Comparison of ENCODE assay signal across 1 cellular context in the genomic region with DNA sequence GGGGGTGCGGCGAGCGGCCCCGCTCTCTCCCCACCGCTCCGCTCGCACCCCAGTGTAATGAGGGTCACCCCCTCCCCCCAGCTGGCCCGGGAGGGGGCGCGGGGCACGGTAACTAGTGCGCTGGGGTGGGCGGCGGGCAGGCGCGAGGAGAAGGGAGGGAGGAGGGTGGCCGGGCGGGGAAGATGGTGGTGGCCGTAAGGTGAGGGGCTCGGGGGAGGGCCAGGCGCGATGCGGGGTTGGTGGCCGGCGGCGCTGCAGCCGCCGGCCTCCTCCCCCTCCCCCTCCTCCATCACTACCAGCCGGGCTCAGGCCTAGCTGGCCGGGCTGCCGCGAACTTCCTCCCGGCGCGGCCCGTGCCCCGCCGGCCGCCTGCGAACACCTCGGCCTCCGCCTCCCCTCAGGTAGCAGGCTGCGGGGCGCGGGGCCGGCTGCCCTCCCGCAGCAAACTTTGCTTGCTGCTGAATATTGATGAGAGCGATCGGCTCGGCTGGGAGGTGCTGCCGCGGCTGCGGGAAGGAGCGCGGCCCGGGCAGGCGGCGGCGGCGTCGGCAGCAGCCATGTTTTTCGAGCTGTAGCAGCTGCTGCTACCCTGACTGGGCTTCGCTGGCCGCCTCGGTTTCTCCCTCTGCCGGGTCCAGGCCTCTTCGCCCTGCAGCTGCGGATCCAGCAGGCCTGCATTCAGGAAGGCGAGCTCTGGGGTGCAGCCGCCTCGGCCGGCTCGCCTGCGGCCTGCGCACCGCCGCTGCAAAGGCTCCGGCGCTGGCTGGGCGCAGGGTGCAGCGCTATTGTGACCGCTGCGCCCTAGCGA.
TF ChIP-seq lines count a peak whose summit lies in the region.

No MANE protein-coding gene starts in this region.

TF ChIP-seq in K562, 482 proteins besides CTCF, POLR2A, EP300 and RAD21 (continued from another document and continues in another):
- TF ChIP-seq ZNF507 (tag; conservative IDR thresholded peaks at IDR 0.05) (no peak), DMBX1 (CRISPR knock-in tag; IDR thresholded peaks at IDR 0.05; ENCODE audit: borderline replicate concordance) (no peak), KAT7 (CRISPR knock-in tag; IDR thresholded peaks at IDR 0.05; ENCODE audit: borderline replicate concordance) (0 out of 2 replicates have a peak, but pooled peaks have one; percentile 11), ZNF644 (tag; IDR thresholded peaks at IDR 0.05; ENCODE audit: low read depth) (no peak; the same call in 1 of the 2 replicates), SREBF2 (CRISPR knock-in tag; IDR thresholded peaks at IDR 0.05) (no peak), HNRNPUL1 (IDR thresholded peaks at IDR 0.05; ENCODE audit: low read length) (no peak), FIP1L1 (IDR thresholded peaks at IDR 0.05; ENCODE audit: low read depth, low read length, poor library complexity, severe bottlenecking) (peak; percentile 43), PYGO2 (tag; IDR thresholded peaks at IDR 0.05) (no peak), NR1H2 (CRISPR knock-in tag; IDR thresholded peaks at IDR 0.05) (no peak), MXI1 (IDR thresholded peaks at IDR 0.05; ENCODE audit: low read depth, low read length) (no peak), SLC30A9 (CRISPR knock-in tag; IDR thresholded peaks at IDR 0.05) (no peak), KLF6 (CRISPR knock-in tag; IDR thresholded peaks at IDR 0.05; ENCODE audit: borderline replicate concordance) (no peak), TRIM28 (IDR thresholded peaks at IDR 0.05) (no peak), PBX2 (CRISPR knock-in tag; IDR thresholded peaks at IDR 0.05; ENCODE audit: low read depth) (no peak), PBX2 (tag; conservative IDR thresholded peaks at IDR 0.05; ENCODE audit: low read depth) (no peak), LCOR (CRISPR knock-in tag; IDR thresholded peaks at IDR 0.05) (no peak), SMAD3 (CRISPR knock-in tag; conservative IDR thresholded peaks at IDR 0.05) (no peak), SMARCE1 (IDR thresholded peaks at IDR 0.05) (no peak), IRF1 (CRISPR knock-in tag; IDR thresholded peaks at IDR 0.05; ENCODE audit: borderline replicate concordance) (no peak), XRCC3 (IDR thresholded peaks at IDR 0.05) (no peak), ZNF212 (CRISPR knock-in tag; IDR thresholded peaks at IDR 0.05) (no peak), JUNB (CRISPR knock-in tag; conservative IDR thresholded peaks at IDR 0.05) (no peak), SMARCB1 (IDR thresholded peaks at IDR 0.05; ENCODE audit: insufficient read length, low read depth) (no peak), TFAM (CRISPR knock-in tag; conservative IDR thresholded peaks at IDR 0.05) (no peak), RFX1 (IDR thresholded peaks at IDR 0.05) (no peak), TFE3 (CRISPR knock-in tag; IDR thresholded peaks at IDR 0.05) (no peak)
- TF ChIP-seq, protein P1, sequence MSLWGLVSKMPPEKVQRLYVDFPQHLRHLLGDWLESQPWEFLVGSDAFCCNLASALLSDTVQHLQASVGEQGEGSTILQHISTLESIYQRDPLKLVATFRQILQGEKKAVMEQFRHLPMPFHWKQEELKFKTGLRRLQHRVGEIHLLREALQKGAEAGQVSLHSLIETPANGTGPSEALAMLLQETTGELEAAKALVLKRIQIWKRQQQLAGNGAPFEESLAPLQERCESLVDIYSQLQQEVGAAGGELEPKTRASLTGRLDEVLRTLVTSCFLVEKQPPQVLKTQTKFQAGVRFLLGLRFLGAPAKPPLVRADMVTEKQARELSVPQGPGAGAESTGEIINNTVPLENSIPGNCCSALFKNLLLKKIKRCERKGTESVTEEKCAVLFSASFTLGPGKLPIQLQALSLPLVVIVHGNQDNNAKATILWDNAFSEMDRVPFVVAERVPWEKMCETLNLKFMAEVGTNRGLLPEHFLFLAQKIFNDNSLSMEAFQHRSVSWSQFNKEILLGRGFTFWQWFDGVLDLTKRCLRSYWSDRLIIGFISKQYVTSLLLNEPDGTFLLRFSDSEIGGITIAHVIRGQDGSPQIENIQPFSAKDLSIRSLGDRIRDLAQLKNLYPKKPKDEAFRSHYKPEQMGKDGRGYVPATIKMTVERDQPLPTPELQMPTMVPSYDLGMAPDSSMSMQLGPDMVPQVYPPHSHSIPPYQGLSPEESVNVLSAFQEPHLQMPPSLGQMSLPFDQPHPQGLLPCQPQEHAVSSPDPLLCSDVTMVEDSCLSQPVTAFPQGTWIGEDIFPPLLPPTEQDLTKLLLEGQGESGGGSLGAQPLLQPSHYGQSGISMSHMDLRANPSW (CRISPR knock-in tag; IDR thresholded peaks at IDR 0.05) = no peak
- TF ChIP-seq, protein P2, sequence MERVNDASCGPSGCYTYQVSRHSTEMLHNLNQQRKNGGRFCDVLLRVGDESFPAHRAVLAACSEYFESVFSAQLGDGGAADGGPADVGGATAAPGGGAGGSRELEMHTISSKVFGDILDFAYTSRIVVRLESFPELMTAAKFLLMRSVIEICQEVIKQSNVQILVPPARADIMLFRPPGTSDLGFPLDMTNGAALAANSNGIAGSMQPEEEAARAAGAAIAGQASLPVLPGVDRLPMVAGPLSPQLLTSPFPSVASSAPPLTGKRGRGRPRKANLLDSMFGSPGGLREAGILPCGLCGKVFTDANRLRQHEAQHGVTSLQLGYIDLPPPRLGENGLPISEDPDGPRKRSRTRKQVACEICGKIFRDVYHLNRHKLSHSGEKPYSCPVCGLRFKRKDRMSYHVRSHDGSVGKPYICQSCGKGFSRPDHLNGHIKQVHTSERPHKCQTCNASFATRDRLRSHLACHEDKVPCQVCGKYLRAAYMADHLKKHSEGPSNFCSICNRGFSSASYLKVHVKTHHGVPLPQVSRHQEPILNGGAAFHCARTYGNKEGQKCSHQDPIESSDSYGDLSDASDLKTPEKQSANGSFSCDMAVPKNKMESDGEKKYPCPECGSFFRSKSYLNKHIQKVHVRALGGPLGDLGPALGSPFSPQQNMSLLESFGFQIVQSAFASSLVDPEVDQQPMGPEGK (CRISPR knock-in tag; IDR thresholded peaks at IDR 0.05; ENCODE audit: borderline replicate concordance) = no peak
- TF ChIP-seq, protein P3, sequence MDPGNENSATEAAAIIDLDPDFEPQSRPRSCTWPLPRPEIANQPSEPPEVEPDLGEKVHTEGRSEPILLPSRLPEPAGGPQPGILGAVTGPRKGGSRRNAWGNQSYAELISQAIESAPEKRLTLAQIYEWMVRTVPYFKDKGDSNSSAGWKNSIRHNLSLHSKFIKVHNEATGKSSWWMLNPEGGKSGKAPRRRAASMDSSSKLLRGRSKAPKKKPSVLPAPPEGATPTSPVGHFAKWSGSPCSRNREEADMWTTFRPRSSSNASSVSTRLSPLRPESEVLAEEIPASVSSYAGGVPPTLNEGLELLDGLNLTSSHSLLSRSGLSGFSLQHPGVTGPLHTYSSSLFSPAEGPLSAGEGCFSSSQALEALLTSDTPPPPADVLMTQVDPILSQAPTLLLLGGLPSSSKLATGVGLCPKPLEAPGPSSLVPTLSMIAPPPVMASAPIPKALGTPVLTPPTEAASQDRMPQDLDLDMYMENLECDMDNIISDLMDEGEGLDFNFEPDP (CRISPR knock-in tag; IDR thresholded peaks at IDR 0.05) = no peak
- TF ChIP-seq, protein P4, sequence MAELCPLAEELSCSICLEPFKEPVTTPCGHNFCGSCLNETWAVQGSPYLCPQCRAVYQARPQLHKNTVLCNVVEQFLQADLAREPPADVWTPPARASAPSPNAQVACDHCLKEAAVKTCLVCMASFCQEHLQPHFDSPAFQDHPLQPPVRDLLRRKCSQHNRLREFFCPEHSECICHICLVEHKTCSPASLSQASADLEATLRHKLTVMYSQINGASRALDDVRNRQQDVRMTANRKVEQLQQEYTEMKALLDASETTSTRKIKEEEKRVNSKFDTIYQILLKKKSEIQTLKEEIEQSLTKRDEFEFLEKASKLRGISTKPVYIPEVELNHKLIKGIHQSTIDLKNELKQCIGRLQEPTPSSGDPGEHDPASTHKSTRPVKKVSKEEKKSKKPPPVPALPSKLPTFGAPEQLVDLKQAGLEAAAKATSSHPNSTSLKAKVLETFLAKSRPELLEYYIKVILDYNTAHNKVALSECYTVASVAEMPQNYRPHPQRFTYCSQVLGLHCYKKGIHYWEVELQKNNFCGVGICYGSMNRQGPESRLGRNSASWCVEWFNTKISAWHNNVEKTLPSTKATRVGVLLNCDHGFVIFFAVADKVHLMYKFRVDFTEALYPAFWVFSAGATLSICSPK (IDR thresholded peaks at IDR 0.05; ENCODE audit: borderline replicate concordance) = no peak
- TF ChIP-seq, protein P5, sequence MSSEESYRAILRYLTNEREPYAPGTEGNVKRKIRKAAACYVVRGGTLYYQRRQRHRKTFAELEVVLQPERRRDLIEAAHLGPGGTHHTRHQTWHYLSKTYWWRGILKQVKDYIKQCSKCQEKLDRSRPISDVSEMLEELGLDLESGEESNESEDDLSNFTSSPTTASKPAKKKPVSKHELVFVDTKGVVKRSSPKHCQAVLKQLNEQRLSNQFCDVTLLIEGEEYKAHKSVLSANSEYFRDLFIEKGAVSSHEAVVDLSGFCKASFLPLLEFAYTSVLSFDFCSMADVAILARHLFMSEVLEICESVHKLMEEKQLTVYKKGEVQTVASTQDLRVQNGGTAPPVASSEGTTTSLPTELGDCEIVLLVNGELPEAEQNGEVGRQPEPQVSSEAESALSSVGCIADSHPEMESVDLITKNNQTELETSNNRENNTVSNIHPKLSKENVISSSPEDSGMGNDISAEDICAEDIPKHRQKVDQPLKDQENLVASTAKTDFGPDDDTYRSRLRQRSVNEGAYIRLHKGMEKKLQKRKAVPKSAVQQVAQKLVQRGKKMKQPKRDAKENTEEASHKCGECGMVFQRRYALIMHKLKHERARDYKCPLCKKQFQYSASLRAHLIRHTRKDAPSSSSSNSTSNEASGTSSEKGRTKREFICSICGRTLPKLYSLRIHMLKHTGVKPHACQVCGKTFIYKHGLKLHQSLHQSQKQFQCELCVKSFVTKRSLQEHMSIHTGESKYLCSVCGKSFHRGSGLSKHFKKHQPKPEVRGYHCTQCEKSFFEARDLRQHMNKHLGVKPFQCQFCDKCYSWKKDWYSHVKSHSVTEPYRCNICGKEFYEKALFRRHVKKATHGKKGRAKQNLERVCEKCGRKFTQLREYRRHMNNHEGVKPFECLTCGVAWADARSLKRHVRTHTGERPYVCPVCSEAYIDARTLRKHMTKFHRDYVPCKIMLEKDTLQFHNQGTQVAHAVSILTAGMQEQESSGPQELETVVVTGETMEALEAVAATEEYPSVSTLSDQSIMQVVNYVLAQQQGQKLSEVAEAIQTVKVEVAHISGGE (CRISPR knock-in tag; IDR thresholded peaks at IDR 0.05) = 0 out of 6 replicates have a peak, but pooled peaks of 1 of the 3 experiments have one; percentile 50
- TF ChIP-seq, protein P6, sequence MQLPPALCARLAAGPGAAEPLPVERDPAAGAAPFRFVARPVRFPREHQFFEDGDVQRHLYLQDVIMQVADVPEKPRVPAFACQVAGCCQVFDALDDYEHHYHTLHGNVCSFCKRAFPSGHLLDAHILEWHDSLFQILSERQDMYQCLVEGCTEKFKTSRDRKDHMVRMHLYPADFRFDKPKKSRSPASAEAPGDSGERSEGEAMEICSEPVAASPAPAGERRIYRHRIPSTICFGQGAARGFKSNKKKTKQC (CRISPR knock-in tag; IDR thresholded peaks at IDR 0.05) = no peak
- TF ChIP-seq, protein P7, sequence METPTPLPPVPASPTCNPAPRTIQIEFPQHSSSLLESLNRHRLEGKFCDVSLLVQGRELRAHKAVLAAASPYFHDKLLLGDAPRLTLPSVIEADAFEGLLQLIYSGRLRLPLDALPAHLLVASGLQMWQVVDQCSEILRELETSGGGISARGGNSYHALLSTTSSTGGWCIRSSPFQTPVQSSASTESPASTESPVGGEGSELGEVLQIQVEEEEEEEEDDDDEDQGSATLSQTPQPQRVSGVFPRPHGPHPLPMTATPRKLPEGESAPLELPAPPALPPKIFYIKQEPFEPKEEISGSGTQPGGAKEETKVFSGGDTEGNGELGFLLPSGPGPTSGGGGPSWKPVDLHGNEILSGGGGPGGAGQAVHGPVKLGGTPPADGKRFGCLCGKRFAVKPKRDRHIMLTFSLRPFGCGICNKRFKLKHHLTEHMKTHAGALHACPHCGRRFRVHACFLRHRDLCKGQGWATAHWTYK (CRISPR knock-in tag; IDR thresholded peaks at IDR 0.05) = peak; percentile 80; the same call in 1 of the 2 replicates
